16 cellular contexts compared by ENCODE assay signal in the genomic region with DNA sequence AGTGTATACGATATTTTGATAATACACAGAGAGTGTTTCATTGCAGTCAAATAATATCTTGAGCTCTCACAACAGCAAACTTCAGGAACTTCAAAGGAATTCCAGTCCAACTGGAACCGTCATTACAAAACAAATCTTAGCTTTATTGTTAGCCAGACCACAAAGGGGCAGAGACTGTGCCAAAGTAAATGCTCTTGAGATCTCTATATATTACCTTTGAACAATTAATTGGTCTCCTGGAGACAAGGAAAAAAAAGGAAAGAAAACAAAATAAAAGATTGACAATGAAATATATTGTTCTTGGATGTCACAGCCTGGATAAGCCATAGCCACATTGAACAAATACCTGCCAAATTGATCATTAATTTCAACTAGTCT.
DNase-seq lines count a peak whose midpoint lies in the region; ATAC-seq and TF ChIP-seq lines count a peak whose summit lies in the region.
"Had no signal": no experiment of that assay in that cellular context is flagged by ENCODE, and none has a peak within 500 bp of the region (broad histone marks: within the 10 kb centered on the region; RNA-seq: fewer than 3 reads in every experiment).

No MANE protein-coding gene starts in this region.

- ATAC-seq in lower lobe of right lung, result peak; percentile 39 to 57
- ATAC-seq in stimulated activated effector memory CD8-positive, alpha-beta T cell treated with anti-CD3 and anti-CD28 coated beads, Interleukin-12 subunit alpha, Interleukin-12 subunit beta, amount 100 ng/mL, for 72 hours, result no peak

- no peak overlapping the region for H3K4me3 Mint-ChIP-seq in stimulated activated effector memory CD8-positive, alpha-beta T cell treated with anti-CD3 and anti-CD28 coated beads, Interleukin-12 subunit alpha, Interleukin-12 subunit beta, amount 100 ng/mL, for 72 hours
- H3K4me3 Mint-ChIP-seq: activated CD4-positive, alpha-beta T cell treated with anti-CD3 and anti-CD28 coated beads, Interleukin-2, amount 10 ng/mL, durations not matched to agents 24 days and 14 days; activated naive CD4-positive, alpha-beta T cell treated with anti-CD3 and anti-CD28 coated beads for 36 hours; brain had no signal

- intact Hi-C loops in PC-9 (cut with micrococcal nuclease; ENCODE audit: unreplicated experiment), result loop anchor here (1.0 kb wide), 1 partner anchor 9 kb away; no protein-coding TSS in a partner anchor
- intact Hi-C loops in lower lobe of right lung (cut with DNase I), result no loop called here

- H3K9me2 ChIP-seq in PC-9 (ENCODE audit: insufficient read depth), result no peaks in the 10 kb centered on the region

- H3K4me1 ChIP-seq in HEK293 (ENCODE audit: control insufficient read depth, insufficient read depth, low read length), result peaks cover 24% of the 10 kb centered on the region
- peaks cover 13% of the 10 kb centered on the region; the same call in 1 of the 2 replicates for H3K4me1 ChIP-seq in PC-9 (replicated peaks; ENCODE audit: insufficient read depth)
- H3K4me1 ChIP-seq in lower lobe of right lung, result peaks cover 9% of the 10 kb centered on the region

- no peak for TF ChIP-seq CTCF in C4-2B (conservative IDR thresholded peaks at IDR 0.05)
- no peak for TF ChIP-seq CTCF in HEK293 (tag by site-specific recombination; IDR thresholded peaks at IDR 0.05)
- TF ChIP-seq CTCF in PC-9 (conservative IDR thresholded peaks at IDR 0.05), result no peak
- TF ChIP-seq CTCF in lower lobe of right lung (IDR thresholded peaks at IDR 0.05), result no peak

- H3K27ac Mint-ChIP-seq in stimulated activated effector memory CD8-positive, alpha-beta T cell treated with anti-CD3 and anti-CD28 coated beads, Interleukin-12 subunit alpha, Interleukin-12 subunit beta, amount 100 ng/mL, for 72 hours, result no peak overlapping the region
- H3K27ac Mint-ChIP-seq: activated CD4-positive, alpha-beta T cell treated with anti-CD3 and anti-CD28 coated beads, Interleukin-2, amount 10 ng/mL, durations not matched to agents 24 days and 14 days; activated naive CD4-positive, alpha-beta T cell treated with anti-CD3 and anti-CD28 coated beads for 36 hours had no signal

- BruUV-seq in PC-9 (replicated peaks; lab: Mats Ljungman, UMichigan), result no TSS peak

- no peaks in the 10 kb centered on the region for H3K36me3 Mint-ChIP-seq in stimulated activated effector memory CD8-positive, alpha-beta T cell treated with anti-CD3 and anti-CD28 coated beads, Interleukin-12 subunit alpha, Interleukin-12 subunit beta, amount 100 ng/mL, for 72 hours

- no peaks in the 10 kb centered on the region for H3K9me3 Mint-ChIP-seq in stimulated activated effector memory CD8-positive, alpha-beta T cell treated with anti-CD3 and anti-CD28 coated beads, Interleukin-12 subunit alpha, Interleukin-12 subunit beta, amount 100 ng/mL, for 72 hours
- H3K9me3 Mint-ChIP-seq: activated CD4-positive, alpha-beta T cell treated with anti-CD3 and anti-CD28 coated beads, Interleukin-2, amount 10 ng/mL, durations not matched to agents 24 days and 14 days; activated naive CD4-positive, alpha-beta T cell treated with anti-CD3 and anti-CD28 coated beads for 36 hours had no signal

- H3K27me3 ChIP-seq in PC-9 (ENCODE audit: insufficient read depth, low read depth), result no peaks in the 10 kb centered on the region
- H3K27me3 ChIP-seq in lower lobe of right lung (ENCODE audit: low read depth), result no peaks in the 10 kb centered on the region
- H3K27me3 ChIP-seq: sigmoid colon had no signal

- H3K4me1 Mint-ChIP-seq in stimulated activated effector memory CD8-positive, alpha-beta T cell treated with anti-CD3 and anti-CD28 coated beads, Interleukin-12 subunit alpha, Interleukin-12 subunit beta, amount 100 ng/mL, for 72 hours, result peaks cover 6% of the 10 kb centered on the region
- H3K4me1 Mint-ChIP-seq: activated CD4-positive, alpha-beta T cell treated with anti-CD3 and anti-CD28 coated beads, Interleukin-2, amount 10 ng/mL, durations not matched to agents 24 days and 14 days had no signal

- H3K9me3 ChIP-seq in HEK293 (ENCODE audit: control insufficient read depth, insufficient read depth, low read depth, low read length) (no peaks in the 10 kb centered on the region), PC-9 (ENCODE audit: insufficient read depth, low read depth) (no peaks in the 10 kb centered on the region), lower lobe of right lung (no peaks in the 10 kb centered on the region)
- H3K9me3 ChIP-seq: Caco-2, sigmoid colon had no signal

- 0 out of 2 replicates have a peak overlapping the region, but pooled peaks have one; percentile 36 for H3K4me2 ChIP-seq in PC-9

- H3F3A ChIP-seq in PC-9 (ENCODE audit: insufficient read depth, low read depth), result no peaks in the 10 kb centered on the region

- DNase-seq in PC-9, result peak in 1 of 2 experiments; percentile 77
- no peak for DNase-seq in lower lobe of right lung
- no peak for DNase-seq in epidermal melanocyte (ENCODE audit: insufficient read length, low spot score)
- DNase-seq in SIG-M5 treated with dmso at 0.1 percent for 504 hours (lab: John Stamatoyannopoulos, UW; ENCODE audit: unreplicated experiment), result no peak
- no peak for DNase-seq in activated CD4-positive, alpha-beta T cell treated with anti-CD3 and anti-CD28 coated beads, Interleukin-2, amount 50 U/mL, for 1 hour
- no peak for DNase-seq in stimulated activated effector memory CD8-positive, alpha-beta T cell treated with anti-CD3 and anti-CD28 coated beads, Interleukin-12 subunit alpha, Interleukin-12 subunit beta, amount 100 ng/mL, for 72 hours (ENCODE audit: low spot score in 2 of 2)
- DNase-seq: activated CD4-positive, alpha-beta T cell treated with anti-CD3 and anti-CD28 coated beads, Interleukin-2, amount 10 ng/mL, durations not matched to agents 24 days and 14 days; activated naive CD4-positive, alpha-beta T cell treated with anti-CD3 and anti-CD28 coated beads for 36 hours; Caco-2; MV-4-11; nucleus accumbens; sigmoid colon had no signal

- no peaks in the 10 kb centered on the region for H4K20me1 ChIP-seq in PC-9 (ENCODE audit: insufficient read depth)

- H3K79me2 ChIP-seq in PC-9 (ENCODE audit: low read depth), result no peaks in the 10 kb centered on the region

- POLR2A ChIA-PET in HEK293 (lab: Yijun Ruan, JAX), result interaction anchor here (1.3 kb wide), 1 partner anchor 69 kb away, joined by 3 read pairs; the partner anchor contains the start of gene FOXC1
- POLR2A ChIA-PET in PC-9 (lab: Charles Lee; ENCODE audit: unreplicated experiment), result interaction anchor here (0.5 to 0.6 kb wide), 3 partner anchors 9 to 481 kb away, joined by 3 to 9 read pairs (median 6); no protein-coding TSS in a partner anchor

- H3K4me3 ChIP-seq in HEK293 (ENCODE audit: low read depth, low read length), result no peak overlapping the region
- H3K4me3 ChIP-seq in PC-9, result no peak overlapping the region
- no peak overlapping the region for H3K4me3 ChIP-seq in lower lobe of right lung
- H3K4me3 ChIP-seq: sigmoid colon, SK-N-MC had no signal

- H3K27ac ChIP-seq in C4-2B (peak overlapping the region; percentile 63), HEK293 (ENCODE audit: extremely low read depth, low read depth, low read length) (peak overlapping the region; percentile 83), PC-9 (0 out of 2 replicates have a peak overlapping the region, but pooled peaks have one; percentile 6), lower lobe of right lung (no peak overlapping the region)

- H3K36me3 ChIP-seq in HEK293 (ENCODE audit: control insufficient read depth in 2 of 2, insufficient read depth in 1 of 2, low read length in 2 of 2), result no peaks in the 10 kb centered on the region
- no peaks in the 10 kb centered on the region for H3K36me3 ChIP-seq in PC-9 (ENCODE audit: low read depth)
- H3K36me3 ChIP-seq in lower lobe of right lung, result no peaks in the 10 kb centered on the region
- H3K36me3 ChIP-seq: sigmoid colon had no signal

- H2AFZ ChIP-seq in PC-9, result no peak overlapping the region

- CTCF ChIA-PET in HEK293 (lab: Yijun Ruan, JAX), result interaction anchor here (0.6 to 1.3 kb wide), 4 partner anchors 9 to 154 kb away, joined by 4 to 5 read pairs (median 5); no protein-coding TSS in a partner anchor
- CTCF ChIA-PET in PC-9 (lab: Charles Lee), result no interaction called here

TF ChIP-seq in HEK293, 187 proteins besides CTCF, POLR2A, EP300 and RAD21 (continues in another document):
- TF ChIP-seq KLF7 (tag by site-specific recombination; IDR thresholded peaks at IDR 0.05; ENCODE audit: borderline replicate concordance), result peak; percentile 34; the same call in 1 of the 2 replicates
- 0 out of 2 replicates have a peak, but pooled peaks have one; percentile 6 for TF ChIP-seq ZNF692 (tag by site-specific recombination; IDR thresholded peaks at IDR 0.05)
- TF ChIP-seq WT1 (tag by site-specific recombination; IDR thresholded peaks at IDR 0.05), result peak; percentile 26; the same call in 1 of the 2 replicates
- TF ChIP-seq GLI2 (tag by site-specific recombination; IDR thresholded peaks at IDR 0.05; ENCODE audit: borderline replicate concordance, low read depth), result peak; percentile 85
- peak; percentile 92 for TF ChIP-seq ZNF843 (tag by site-specific recombination; IDR thresholded peaks at IDR 0.05)
- TF ChIP-seq ZNF350 (tag by site-specific recombination; IDR thresholded peaks at IDR 0.05), result no peak
- TF ChIP-seq GFI1B (tag by site-specific recombination; IDR thresholded peaks at IDR 0.05), result peak; percentile 95
- TF ChIP-seq SP7 (tag by site-specific recombination; IDR thresholded peaks at IDR 0.05), result peak; percentile 17; the same call in 1 of the 2 replicates
- peak; percentile 69; the same call in 1 of the 2 replicates for TF ChIP-seq TCF7L2 (IDR thresholded peaks at IDR 0.05; ENCODE audit: borderline replicate concordance, low read depth, low read length)
- TF ChIP-seq ZNF366 (tag by site-specific recombination; conservative IDR thresholded peaks at IDR 0.05), result peak; percentile 84
- peak; percentile 68 for TF ChIP-seq KLF8 (tag by site-specific recombination; IDR thresholded peaks at IDR 0.05)
- peak; percentile 65; the same call in 1 of the 2 replicates for TF ChIP-seq ZNF580 (tag by site-specific recombination; IDR thresholded peaks at IDR 0.05)
- TF ChIP-seq ZBTB8A (tag by site-specific recombination; IDR thresholded peaks at IDR 0.05), result peak; percentile 35; the same call in 1 of the 2 replicates
